In genomic region chr19:10648360-10648759, GRCh38 we compare ENCODE assay signal across 1 cellular context.
TF ChIP-seq lines count a peak whose summit lies in the region.

No MANE protein-coding gene starts in this region.

TF ChIP-seq in WTC11, 78 proteins besides CTCF, POLR2A, EP300 and RAD21:
- TF ChIP-seq ESRRA (CRISPR knock-in tag; IDR thresholded peaks at IDR 0.05; ENCODE audit: borderline replicate concordance) (no peak), PRRX2 (CRISPR knock-in tag; IDR thresholded peaks at IDR 0.05) (no peak), ZNF263 (CRISPR knock-in tag; IDR thresholded peaks at IDR 0.05; ENCODE audit: low read depth) (no peak), FOXP1 (CRISPR knock-in tag; IDR thresholded peaks at IDR 0.05; ENCODE audit: borderline replicate concordance) (no peak), TEAD4 (CRISPR knock-in tag; IDR thresholded peaks at IDR 0.05) (no peak), HMGA2 (CRISPR knock-in tag; IDR thresholded peaks at IDR 0.05) (no peak), ZBTB21 (CRISPR knock-in tag; IDR thresholded peaks at IDR 0.05; ENCODE audit: borderline replicate concordance) (no peak), OVOL2 (CRISPR knock-in tag; IDR thresholded peaks at IDR 0.05; ENCODE audit: borderline replicate concordance) (no peak), JAZF1 (CRISPR knock-in tag; IDR thresholded peaks at IDR 0.05) (no peak), ATF3 (CRISPR knock-in tag; conservative IDR thresholded peaks at IDR 0.05) (no peak), NR2C2 (CRISPR knock-in tag; IDR thresholded peaks at IDR 0.05) (no peak), CBFB (CRISPR knock-in tag; IDR thresholded peaks at IDR 0.05; ENCODE audit: low read depth) (no peak), STAT6 (CRISPR knock-in tag; conservative IDR thresholded peaks at IDR 0.05; ENCODE audit: low read depth) (no peak), TEAD1 (CRISPR knock-in tag; IDR thresholded peaks at IDR 0.05) (no peak)
